ENCODE assay signal across 16 cellular contexts in genomic region chr1:155019377-155020245, GRCh38. TPM values are rescaled to one million over a fixed set of nuclear protein-coding genes. Genes with fewer than 3 reads are reported as not detected.
DNase-seq lines count a peak whose midpoint lies in the region; ATAC-seq and TF ChIP-seq lines count a peak whose summit lies in the region.
"Had no signal": no experiment of that assay in that cellular context is flagged by ENCODE, and none has a peak within 500 bp of the region (broad histone marks: within the 10 kb centered on the region; RNA-seq: fewer than 3 reads in every experiment).

No MANE protein-coding gene starts in this region.

- no peak overlapping the region for H2BK15ac ChIP-seq in IMR-90 (ENCODE audit: low read depth, low read length)

- H3K4me1 ChIP-seq in IMR-90 (ENCODE audit: control insufficient read depth, insufficient read depth, low read length): peaks cover 6% of the 10 kb centered on the region; the same call in 1 of the 2 replicates

- H4K20me1 ChIP-seq in IMR-90 (ENCODE audit: insufficient read depth, low read length): no peaks in the 10 kb centered on the region; the same call in 1 of the 2 replicates

- no peak for TF ChIP-seq RAD21 in IMR-90 (IDR thresholded peaks at IDR 0.05; ENCODE audit: low read length)

- no peak overlapping the region for H4K5ac ChIP-seq in IMR-90 (ENCODE audit: low read depth, low read length)

- no peak overlapping the region for H4K91ac ChIP-seq in IMR-90 (ENCODE audit: insufficient read depth, low read depth, low read length)

- H2BK20ac ChIP-seq in IMR-90 (ENCODE audit: low read depth, low read length): no peak overlapping the region

- H2AK9ac ChIP-seq in IMR-90 (replicated peaks; ENCODE audit: low read depth, low read length, poor library complexity): peak overlapping the region; percentile 45

- no peak overlapping the region for H3K18ac ChIP-seq in IMR-90 (ENCODE audit: low read depth, low read length)

- intact Hi-C loops in activated CD4-positive, alpha-beta memory T cell treated with anti-CD3 and anti-CD28 coated beads for 36 hours (cut with micrococcal nuclease): no loop called here
- intact Hi-C loops in IMR-90 (cut with micrococcal nuclease): no loop called here

- in situ Hi-C loops in IMR-90 (cut with MboI; ENCODE audit: low sequenced_read_pairs): no loop called here

- H3K79me1 ChIP-seq in IMR-90 (ENCODE audit: low read depth in 1 of 2, low read length in 2 of 2): no peaks in the 10 kb centered on the region; a peak in 1 of 4 replicates

- dilution Hi-C loops in IMR-90 (cut with HindIII; ENCODE audit: low sequenced_read_pairs, unreplicated experiment): no loop called here

- H3K27me3 ChIP-seq in IMR-90 (ENCODE audit: control insufficient read depth, insufficient read depth, low read length): peaks cover 2% of the 10 kb centered on the region; the same call in 1 of the 2 replicates
- H3K27me3 ChIP-seq: heart right ventricle, upper lobe of left lung had no signal

- no peak overlapping the region for H3K4me2 ChIP-seq in IMR-90 (ENCODE audit: low read depth, low read length)

- no peak overlapping the region for H3K9ac ChIP-seq in IMR-90 (ENCODE audit: low read depth, low read length)

- no peak overlapping the region for H3K23ac ChIP-seq in IMR-90 (ENCODE audit: low read depth, low read length)

- H3K14ac ChIP-seq in IMR-90 (replicated peaks; ENCODE audit: low read depth, low read length): 0 out of 2 replicates have a peak overlapping the region, but pooled peaks have one; percentile 14

- POLR2A ChIA-PET in activated CD4-positive, alpha-beta memory T cell treated with anti-CD3 and anti-CD28 coated beads for 36 hours (lab: Charles Lee): interaction anchor here (0.8 to 4.9 kb wide), 6 partner anchors 10 to 83 kb away, joined by 3 to 31 read pairs (median 4); partner anchors contain the start of genes FLAD1 and PMVK
- POLR2A ChIA-PET in activated CD4-positive, alpha-beta memory T cell treated with anti-CD3 and anti-CD28 coated beads, Interleukin-2, amount 10 ng/mL, durations not matched to agents 7 days and 5 days (lab: Charles Lee): interaction anchor here (1.0 to 14.7 kb wide), 5 partner anchors 9 to 66 kb away, joined by 3 to 203 read pairs (median 6); partner anchors contain the start of genes CKS1B, FLAD1, LENEP and ZBTB7B
- POLR2A ChIA-PET in IMR-90 (lab: Charles Lee; ENCODE audit: unreplicated experiment): no interaction called here

- BruUV-seq in IMR-90 (replicated peaks; lab: Mats Ljungman, UMichigan): no TSS peak

- no peak overlapping the region for H3K4ac ChIP-seq in IMR-90 (ENCODE audit: low read depth, low read length)

- H3K27ac ChIP-seq in IMR-90 (ENCODE audit: insufficient read depth, low read length): no peak overlapping the region
- H3K27ac ChIP-seq: heart right ventricle, left ventricle myocardium inferior had no signal

- no peaks in the 10 kb centered on the region for H3K27me3 Mint-ChIP-seq in activated CD4-positive, alpha-beta memory T cell treated with anti-CD3 and anti-CD28 coated beads for 36 hours
- no peaks in the 10 kb centered on the region for H3K27me3 Mint-ChIP-seq in activated CD4-positive, alpha-beta memory T cell treated with anti-CD3 and anti-CD28 coated beads, Interleukin-2, amount 10 ng/mL, durations not matched to agents 7 days and 5 days
- H3K27me3 Mint-ChIP-seq in chondrocyte (ENCODE audit: low read depth): no peaks in the 10 kb centered on the region

- peaks cover 21% of the 10 kb centered on the region for H3K36me3 Mint-ChIP-seq in activated CD4-positive, alpha-beta memory T cell treated with anti-CD3 and anti-CD28 coated beads for 36 hours
- peaks cover 35% of the 10 kb centered on the region for H3K36me3 Mint-ChIP-seq in activated CD4-positive, alpha-beta memory T cell treated with anti-CD3 and anti-CD28 coated beads, Interleukin-2, amount 10 ng/mL, durations not matched to agents 7 days and 5 days (ENCODE audit: low read depth)
- H3K36me3 Mint-ChIP-seq in chondrocyte (ENCODE audit: low read depth): peaks cover 3% of the 10 kb centered on the region

- H3K56ac ChIP-seq in IMR-90 (ENCODE audit: extremely low read depth, insufficient read depth, low read length): no peak overlapping the region

- H3K9me3 ChIP-seq in IMR-90 (ENCODE audit: control insufficient read depth, insufficient read depth, low read length): no peaks in the 10 kb centered on the region
- H3K9me3 ChIP-seq: heart right ventricle, left ventricle myocardium inferior, upper lobe of left lung had no signal

- ATAC-seq in IMR-90 (ENCODE audit: low read depth) (no peak), GM19035 (IDR thresholded peaks at IDR 0.05; ENCODE audit: unreplicated experiment) (no peak), HG02840 (IDR thresholded peaks at IDR 0.05; ENCODE audit: low FRiP score, unreplicated experiment) (no peak)
- ATAC-seq: heart right ventricle had no signal

- CTCF ChIA-PET in activated CD4-positive, alpha-beta memory T cell treated with anti-CD3 and anti-CD28 coated beads for 36 hours (lab: Charles Lee): interaction anchor here (1.0 to 9.8 kb wide), 9 partner anchors 9 to 460 kb away, joined by 3 to 144 read pairs (median 5); partner anchors contain the start of genes ADAM15, LENEP and PYGO2
- CTCF ChIA-PET in activated CD4-positive, alpha-beta memory T cell treated with anti-CD3 and anti-CD28 coated beads, Interleukin-2, amount 10 ng/mL, durations not matched to agents 7 days and 5 days (lab: Charles Lee): interaction anchor here (0.7 to 8.1 kb wide), 9 partner anchors 9 to 66 kb away, joined by 3 to 139 read pairs (median 6); partner anchors contain the start of genes FLAD1, LENEP and ZBTB7B
- CTCF ChIA-PET in IMR-90 (lab: Yijun Ruan, JAX): interaction anchor here (0.5 to 1.1 kb wide), 2 partner anchors 20 to 423 kb away, joined by 3 to 4 read pairs; no protein-coding TSS in a partner anchor

- no peak overlapping the region for H2BK120ac ChIP-seq in IMR-90 (ENCODE audit: low read depth, low read length)

- DNase-seq in activated CD4-positive, alpha-beta memory T cell treated with anti-CD3 and anti-CD28 coated beads for 36 hours: no peak
- no peak for DNase-seq in activated CD4-positive, alpha-beta memory T cell treated with anti-CD3 and anti-CD28 coated beads, Interleukin-2, amount 10 ng/mL, durations not matched to agents 7 days and 5 days
- DNase-seq in IMR-90 (no peak), chondrocyte (ENCODE audit: low spot score) (no peak), putamen (ENCODE audit: low spot score) (peak; percentile 50)
- DNase-seq in effector CD8-positive, alpha-beta T cell (lab: John Stamatoyannopoulos, UW): no peak
- DNase-seq: DMS53, heart right ventricle, left ventricle myocardium inferior, NCI-H1105 treated with DMSO at 0.1 percent for 48 hours, NCI-H510A, upper lobe of left lung had no signal

- no peaks in the 10 kb centered on the region for H3K9me3 Mint-ChIP-seq in activated CD4-positive, alpha-beta memory T cell treated with anti-CD3 and anti-CD28 coated beads for 36 hours
- H3K9me3 Mint-ChIP-seq in activated CD4-positive, alpha-beta memory T cell treated with anti-CD3 and anti-CD28 coated beads, Interleukin-2, amount 10 ng/mL, durations not matched to agents 7 days and 5 days: no peaks in the 10 kb centered on the region
- no peaks in the 10 kb centered on the region for H3K9me3 Mint-ChIP-seq in chondrocyte (ENCODE audit: low read depth)

- peak overlapping the region; percentile 18 for H3K27ac Mint-ChIP-seq in activated CD4-positive, alpha-beta memory T cell treated with anti-CD3 and anti-CD28 coated beads for 36 hours
- no peak overlapping the region for H3K27ac Mint-ChIP-seq in activated CD4-positive, alpha-beta memory T cell treated with anti-CD3 and anti-CD28 coated beads, Interleukin-2, amount 10 ng/mL, durations not matched to agents 7 days and 5 days
- peak overlapping the region; percentile 43 for H3K27ac Mint-ChIP-seq in chondrocyte (ENCODE audit: unreplicated experiment)

- H3K9me1 ChIP-seq in IMR-90 (ENCODE audit: insufficient read depth, low read length): peaks cover 2% of the 10 kb centered on the region; the same call in 1 of the 2 replicates

- H3K4me1 Mint-ChIP-seq in activated CD4-positive, alpha-beta memory T cell treated with anti-CD3 and anti-CD28 coated beads for 36 hours (ENCODE audit: low read depth): peaks cover 45% of the 10 kb centered on the region
- H3K4me1 Mint-ChIP-seq in activated CD4-positive, alpha-beta memory T cell treated with anti-CD3 and anti-CD28 coated beads, Interleukin-2, amount 10 ng/mL, durations not matched to agents 7 days and 5 days: peaks cover 41% of the 10 kb centered on the region
- peaks cover 19% of the 10 kb centered on the region for H3K4me1 Mint-ChIP-seq in chondrocyte (ENCODE audit: low read depth)

- no peak overlapping the region for H3K4me3 ChIP-seq in IMR-90 (ENCODE audit: insufficient read depth, low read depth, low read length)
- H3K4me3 ChIP-seq: heart right ventricle, left ventricle myocardium inferior, upper lobe of left lung had no signal

- H2BK5ac ChIP-seq in IMR-90 (ENCODE audit: low read depth, low read length, poor library complexity, severe bottlenecking): no peak overlapping the region

- TF ChIP-seq POLR2A in IMR-90 (IDR thresholded peaks at IDR 0.05; ENCODE audit: low read depth, low read length): no peak

- TF ChIP-seq CTCF in IMR-90 (conservative IDR thresholded peaks at IDR 0.05; ENCODE audit: low read depth, low read length) (no peak), chondrocyte (IDR thresholded peaks at IDR 0.05) (no peak)

- no peak overlapping the region for H2AK5ac ChIP-seq in IMR-90 (ENCODE audit: low read depth, low read length)

- peaks cover 16% of the 10 kb centered on the region; the same call in 1 of the 2 replicates for H3K36me3 ChIP-seq in IMR-90 (ENCODE audit: control insufficient read depth, insufficient read depth, low read length)

- no peak overlapping the region for H2AFZ ChIP-seq in IMR-90 (replicated peaks; ENCODE audit: low read length, poor library complexity)

- WGBS in IMR-90 (ENCODE audit: extremely low coverage in 2 of 2, insufficient read length in 1 of 2), 2 experiments: 80% methylated on average over 9 of the region's 11 CpGs; no CpG with 5 or more reads in 1 of the 2 experiments

- H4K8ac ChIP-seq in IMR-90 (ENCODE audit: low read depth in 2 of 2, low read length in 2 of 2): no peak overlapping the region

- H3K4me3 Mint-ChIP-seq in activated CD4-positive, alpha-beta memory T cell treated with anti-CD3 and anti-CD28 coated beads for 36 hours: no peak overlapping the region
- H3K4me3 Mint-ChIP-seq in activated CD4-positive, alpha-beta memory T cell treated with anti-CD3 and anti-CD28 coated beads, Interleukin-2, amount 10 ng/mL, durations not matched to agents 7 days and 5 days: no peak overlapping the region
- no peak overlapping the region for H3K4me3 Mint-ChIP-seq in chondrocyte (ENCODE audit: unreplicated experiment)

RNA-seq across cellular contexts. Expression of gene DCST2, which starts 14.0 kb away (rescaled TPM):
- total RNA-seq in activated CD4-positive, alpha-beta memory T cell treated with anti-CD3 and anti-CD28 coated beads for 36 hours: 1 to 10 TPM; 1.1 to 1.3 TPM
- total RNA-seq in activated CD4-positive, alpha-beta memory T cell treated with anti-CD3 and anti-CD28 coated beads, Interleukin-2, amount 10 ng/mL, durations not matched to agents 7 days and 5 days: under 1 TPM; 0.18 to 0.40 TPM
- total RNA-seq in IMR-90 (2012; rRNA removed): not detected in 2 replicates
- 0.14 and 0.30 TPM in 2 replicates for polyA plus RNA-seq in IMR-90 (2012; rRNA removed)
- polyA plus RNA-seq in IMR-90 (2012; cell fraction: cytosol; rRNA removed): 0.04 and 0.19 TPM in 2 replicates
- polyA plus RNA-seq in IMR-90 (2012; cell fraction: nucleus; rRNA removed; ENCODE audit: low replicate concordance): 2.9 TPM in 2 replicates
- 0.30 to 0.36 TPM (median 0.36 TPM) in 3 replicates for total RNA-seq in chondrocyte
- total RNA-seq: left ventricle myocardium inferior had no signal

RNA-seq across cellular contexts. Expression of gene DCST1, which starts 14.0 kb away (rescaled TPM):
- under 1 TPM in 1 of 2 experiments, not detected in 1; 0.14 TPM for total RNA-seq in activated CD4-positive, alpha-beta memory T cell treated with anti-CD3 and anti-CD28 coated beads for 36 hours
- total RNA-seq in activated CD4-positive, alpha-beta memory T cell treated with anti-CD3 and anti-CD28 coated beads, Interleukin-2, amount 10 ng/mL, durations not matched to agents 7 days and 5 days: not detected
- total RNA-seq in IMR-90 (2012; rRNA removed) (not detected in 2 replicates), chondrocyte (not detected in 3 replicates)
- polyA plus RNA-seq in IMR-90 (2012; rRNA removed): not detected in 2 replicates
- not detected in 2 replicates for polyA plus RNA-seq in IMR-90 (2012; cell fraction: cytosol; rRNA removed)
- 0.03 TPM in 1 of 2 replicates, not detected in the other for polyA plus RNA-seq in IMR-90 (2012; cell fraction: nucleus; rRNA removed; ENCODE audit: low replicate concordance)
- total RNA-seq: activated CD8-positive, alpha-beta memory T cell treated with anti-CD3 and anti-CD28 coated beads for 36 hours; epithelial cell of proximal tubule; heart right ventricle; left ventricle myocardium inferior had no signal

RNA-seq across cellular contexts. Expression of gene ZBTB7B, which starts 17.0 kb away (rescaled TPM):
- total RNA-seq in activated CD4-positive, alpha-beta memory T cell treated with anti-CD3 and anti-CD28 coated beads for 36 hours: 100 to 1,000 TPM; 124 to 125 TPM
- total RNA-seq in activated CD4-positive, alpha-beta memory T cell treated with anti-CD3 and anti-CD28 coated beads, Interleukin-2, amount 10 ng/mL, durations not matched to agents 7 days and 5 days: 100 to 1,000 TPM; 151 to 152 TPM
- total RNA-seq in IMR-90 (2012; rRNA removed) (7.2 and 7.7 TPM in 2 replicates), chondrocyte (34.8 to 42.9 TPM (median 41.1 TPM) in 3 replicates)
- 17.4 and 22.4 TPM in 2 replicates for polyA plus RNA-seq in IMR-90 (2012; rRNA removed)
- polyA plus RNA-seq in IMR-90 (2012; cell fraction: cytosol; rRNA removed): 12.4 and 18.5 TPM in 2 replicates
- polyA plus RNA-seq in IMR-90 (2012; cell fraction: nucleus; rRNA removed; ENCODE audit: low replicate concordance): 50.2 and 97.9 TPM in 2 replicates

RNA-seq across cellular contexts. Expression of gene LENEP, which starts 26.2 kb away (rescaled TPM):
- total RNA-seq in activated CD4-positive, alpha-beta memory T cell treated with anti-CD3 and anti-CD28 coated beads for 36 hours: under 1 TPM; 0.36 to 0.56 TPM
- total RNA-seq in activated CD4-positive, alpha-beta memory T cell treated with anti-CD3 and anti-CD28 coated beads, Interleukin-2, amount 10 ng/mL, durations not matched to agents 7 days and 5 days: 1 to 10 TPM in 1 of 2 experiments, under 1 TPM in 1; 0.35 to 1.2 TPM
- total RNA-seq in IMR-90 (2012; rRNA removed) (not detected in 2 replicates), chondrocyte (0.72 to 0.85 TPM in 2 of 3 replicates, not detected in the other)
- not detected in 2 replicates for polyA plus RNA-seq in IMR-90 (2012; rRNA removed)
- not detected in 2 replicates for polyA plus RNA-seq in IMR-90 (2012; cell fraction: cytosol; rRNA removed)
- not detected in 2 replicates for polyA plus RNA-seq in IMR-90 (2012; cell fraction: nucleus; rRNA removed; ENCODE audit: low replicate concordance)
- total RNA-seq: epithelial cell of proximal tubule, heart right ventricle, left ventricle myocardium inferior had no signal
- polyA plus RNA-seq: heart right ventricle had no signal

RNA-seq across cellular contexts. Expression of gene ADAM15, which starts 31.5 kb away (rescaled TPM):
- total RNA-seq in activated CD4-positive, alpha-beta memory T cell treated with anti-CD3 and anti-CD28 coated beads for 36 hours: 10 to 100 TPM; 54.3 to 60.5 TPM
- 10 to 100 TPM; 73.9 to 76.4 TPM for total RNA-seq in activated CD4-positive, alpha-beta memory T cell treated with anti-CD3 and anti-CD28 coated beads, Interleukin-2, amount 10 ng/mL, durations not matched to agents 7 days and 5 days
- 25.6 and 29.7 TPM in 2 replicates for total RNA-seq in IMR-90 (2012; rRNA removed)
- polyA plus RNA-seq in IMR-90 (2012; rRNA removed): 52.4 and 65.6 TPM in 2 replicates
- polyA plus RNA-seq in IMR-90 (2012; cell fraction: cytosol; rRNA removed): 37.6 and 68.1 TPM in 2 replicates
- 71.0 and 198 TPM in 2 replicates for polyA plus RNA-seq in IMR-90 (2012; cell fraction: nucleus; rRNA removed; ENCODE audit: low replicate concordance)
- total RNA-seq in chondrocyte: 73.7 to 91.1 TPM (median 75.2 TPM) in 3 replicates
